Comparison of ENCODE assay signal across 1 cellular context in the genomic region with DNA sequence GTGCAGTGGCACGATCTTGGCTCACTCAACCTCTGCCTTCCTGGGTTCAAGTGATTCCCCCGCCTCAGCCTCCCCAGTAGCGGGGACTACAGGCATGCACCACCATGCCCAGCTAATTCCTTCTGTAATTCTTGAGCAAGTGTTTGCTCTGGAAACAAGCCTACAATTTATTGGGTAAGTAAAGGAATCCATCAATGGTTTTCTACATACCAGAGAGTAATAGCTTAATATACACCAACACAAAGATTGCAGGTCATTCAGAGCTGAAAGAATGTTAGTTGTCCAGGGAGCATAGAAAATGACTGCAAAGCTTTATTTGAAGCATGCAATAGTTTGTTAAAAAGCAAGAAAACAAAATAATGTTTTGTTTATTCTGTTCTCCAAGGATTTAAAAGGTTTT.
TF ChIP-seq lines count a peak whose summit lies in the region.

No MANE protein-coding gene starts in this region.

TF ChIP-seq in GM23338, 12 proteins besides CTCF, POLR2A, EP300 and RAD21 (continued from another document):
- TF ChIP-seq, protein P1, sequence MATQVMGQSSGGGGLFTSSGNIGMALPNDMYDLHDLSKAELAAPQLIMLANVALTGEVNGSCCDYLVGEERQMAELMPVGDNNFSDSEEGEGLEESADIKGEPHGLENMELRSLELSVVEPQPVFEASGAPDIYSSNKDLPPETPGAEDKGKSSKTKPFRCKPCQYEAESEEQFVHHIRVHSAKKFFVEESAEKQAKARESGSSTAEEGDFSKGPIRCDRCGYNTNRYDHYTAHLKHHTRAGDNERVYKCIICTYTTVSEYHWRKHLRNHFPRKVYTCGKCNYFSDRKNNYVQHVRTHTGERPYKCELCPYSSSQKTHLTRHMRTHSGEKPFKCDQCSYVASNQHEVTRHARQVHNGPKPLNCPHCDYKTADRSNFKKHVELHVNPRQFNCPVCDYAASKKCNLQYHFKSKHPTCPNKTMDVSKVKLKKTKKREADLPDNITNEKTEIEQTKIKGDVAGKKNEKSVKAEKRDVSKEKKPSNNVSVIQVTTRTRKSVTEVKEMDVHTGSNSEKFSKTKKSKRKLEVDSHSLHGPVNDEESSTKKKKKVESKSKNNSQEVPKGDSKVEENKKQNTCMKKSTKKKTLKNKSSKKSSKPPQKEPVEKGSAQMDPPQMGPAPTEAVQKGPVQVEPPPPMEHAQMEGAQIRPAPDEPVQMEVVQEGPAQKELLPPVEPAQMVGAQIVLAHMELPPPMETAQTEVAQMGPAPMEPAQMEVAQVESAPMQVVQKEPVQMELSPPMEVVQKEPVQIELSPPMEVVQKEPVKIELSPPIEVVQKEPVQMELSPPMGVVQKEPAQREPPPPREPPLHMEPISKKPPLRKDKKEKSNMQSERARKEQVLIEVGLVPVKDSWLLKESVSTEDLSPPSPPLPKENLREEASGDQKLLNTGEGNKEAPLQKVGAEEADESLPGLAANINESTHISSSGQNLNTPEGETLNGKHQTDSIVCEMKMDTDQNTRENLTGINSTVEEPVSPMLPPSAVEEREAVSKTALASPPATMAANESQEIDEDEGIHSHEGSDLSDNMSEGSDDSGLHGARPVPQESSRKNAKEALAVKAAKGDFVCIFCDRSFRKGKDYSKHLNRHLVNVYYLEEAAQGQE (IDR thresholded peaks at IDR 0.05; ENCODE audit: unreplicated experiment): no peak
- TF ChIP-seq EZH2phosphoT487 (IDR thresholded peaks at IDR 0.05; ENCODE audit: unreplicated experiment) (no peak), POLR2AphosphoS5 (IDR thresholded peaks at IDR 0.05; ENCODE audit: low read depth) (no peak), EZH2 (IDR thresholded peaks at IDR 0.05; ENCODE audit: low read depth, unreplicated experiment) (no peak), ZNF331 (CRISPR knock-in tag; IDR thresholded peaks at IDR 0.05; ENCODE audit: low read depth) (no peak), CREB1 (CRISPR knock-in tag; IDR thresholded peaks at IDR 0.05; ENCODE audit: low read depth) (no peak), NANOG (IDR thresholded peaks at IDR 0.05; ENCODE audit: borderline replicate concordance) (no peak), ETS1 (IDR thresholded peaks at IDR 0.05) (no peak), STAT1 (IDR thresholded peaks at IDR 0.05; ENCODE audit: unreplicated experiment) (no peak)
- TF ChIP-seq, protein P2, sequence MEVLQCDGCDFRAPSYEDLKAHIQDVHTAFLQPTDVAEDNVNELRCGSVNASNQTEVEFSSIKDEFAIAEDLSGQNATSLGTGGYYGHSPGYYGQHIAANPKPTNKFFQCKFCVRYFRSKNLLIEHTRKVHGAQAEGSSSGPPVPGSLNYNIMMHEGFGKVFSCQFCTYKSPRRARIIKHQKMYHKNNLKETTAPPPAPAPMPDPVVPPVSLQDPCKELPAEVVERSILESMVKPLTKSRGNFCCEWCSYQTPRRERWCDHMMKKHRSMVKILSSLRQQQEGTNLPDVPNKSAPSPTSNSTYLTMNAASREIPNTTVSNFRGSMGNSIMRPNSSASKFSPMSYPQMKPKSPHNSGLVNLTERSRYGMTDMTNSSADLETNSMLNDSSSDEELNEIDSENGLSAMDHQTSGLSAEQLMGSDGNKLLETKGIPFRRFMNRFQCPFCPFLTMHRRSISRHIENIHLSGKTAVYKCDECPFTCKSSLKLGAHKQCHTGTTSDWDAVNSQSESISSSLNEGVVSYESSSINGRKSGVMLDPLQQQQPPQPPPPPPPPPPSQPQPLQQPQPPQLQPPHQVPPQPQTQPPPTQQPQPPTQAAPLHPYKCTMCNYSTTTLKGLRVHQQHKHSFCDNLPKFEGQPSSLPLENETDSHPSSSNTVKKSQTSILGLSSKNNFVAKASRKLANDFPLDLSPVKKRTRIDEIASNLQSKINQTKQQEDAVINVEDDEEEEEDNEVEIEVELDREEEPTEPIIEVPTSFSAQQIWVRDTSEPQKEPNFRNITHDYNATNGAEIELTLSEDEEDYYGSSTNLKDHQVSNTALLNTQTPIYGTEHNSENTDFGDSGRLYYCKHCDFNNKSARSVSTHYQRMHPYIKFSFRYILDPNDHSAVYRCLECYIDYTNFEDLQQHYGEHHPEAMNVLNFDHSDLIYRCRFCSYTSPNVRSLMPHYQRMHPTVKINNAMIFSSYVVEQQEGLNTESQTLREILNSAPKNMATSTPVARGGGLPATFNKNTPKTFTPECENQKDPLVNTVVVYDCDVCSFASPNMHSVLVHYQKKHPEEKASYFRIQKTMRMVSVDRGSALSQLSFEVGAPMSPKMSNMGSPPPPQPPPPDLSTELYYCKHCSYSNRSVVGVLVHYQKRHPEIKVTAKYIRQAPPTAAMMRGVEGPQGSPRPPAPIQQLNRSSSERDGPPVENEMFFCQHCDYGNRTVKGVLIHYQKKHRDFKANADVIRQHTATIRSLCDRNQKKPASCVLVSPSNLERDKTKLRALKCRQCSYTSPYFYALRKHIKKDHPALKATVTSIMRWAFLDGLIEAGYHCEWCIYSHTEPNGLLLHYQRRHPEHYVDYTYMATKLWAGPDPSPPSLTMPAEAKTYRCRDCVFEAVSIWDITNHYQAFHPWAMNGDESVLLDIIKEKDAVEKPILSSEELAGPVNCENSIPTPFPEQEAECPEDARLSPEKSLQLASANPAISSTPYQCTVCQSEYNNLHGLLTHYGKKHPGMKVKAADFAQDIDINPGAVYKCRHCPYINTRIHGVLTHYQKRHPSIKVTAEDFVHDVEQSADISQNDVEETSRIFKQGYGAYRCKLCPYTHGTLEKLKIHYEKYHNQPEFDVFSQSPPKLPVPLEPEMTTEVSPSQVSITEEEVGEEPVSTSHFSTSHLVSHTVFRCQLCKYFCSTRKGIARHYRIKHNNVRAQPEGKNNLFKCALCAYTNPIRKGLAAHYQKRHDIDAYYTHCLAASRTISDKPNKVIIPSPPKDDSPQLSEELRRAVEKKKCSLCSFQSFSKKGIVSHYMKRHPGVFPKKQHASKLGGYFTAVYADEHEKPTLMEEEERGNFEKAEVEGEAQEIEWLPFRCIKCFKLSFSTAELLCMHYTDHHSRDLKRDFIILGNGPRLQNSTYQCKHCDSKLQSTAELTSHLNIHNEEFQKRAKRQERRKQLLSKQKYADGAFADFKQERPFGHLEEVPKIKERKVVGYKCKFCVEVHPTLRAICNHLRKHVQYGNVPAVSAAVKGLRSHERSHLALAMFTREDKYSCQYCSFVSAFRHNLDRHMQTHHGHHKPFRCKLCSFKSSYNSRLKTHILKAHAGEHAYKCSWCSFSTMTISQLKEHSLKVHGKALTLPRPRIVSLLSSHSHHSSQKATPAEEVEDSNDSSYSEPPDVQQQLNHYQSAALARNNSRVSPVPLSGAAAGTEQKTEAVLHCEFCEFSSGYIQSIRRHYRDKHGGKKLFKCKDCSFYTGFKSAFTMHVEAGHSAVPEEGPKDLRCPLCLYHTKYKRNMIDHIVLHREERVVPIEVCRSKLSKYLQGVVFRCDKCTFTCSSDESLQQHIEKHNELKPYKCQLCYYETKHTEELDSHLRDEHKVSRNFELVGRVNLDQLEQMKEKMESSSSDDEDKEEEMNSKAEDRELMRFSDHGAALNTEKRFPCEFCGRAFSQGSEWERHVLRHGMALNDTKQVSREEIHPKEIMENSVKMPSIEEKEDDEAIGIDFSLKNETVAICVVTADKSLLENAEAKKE (CRISPR knock-in tag; IDR thresholded peaks at IDR 0.05): no peak
